25 cellular contexts compared by ENCODE assay signal in the genomic region with DNA sequence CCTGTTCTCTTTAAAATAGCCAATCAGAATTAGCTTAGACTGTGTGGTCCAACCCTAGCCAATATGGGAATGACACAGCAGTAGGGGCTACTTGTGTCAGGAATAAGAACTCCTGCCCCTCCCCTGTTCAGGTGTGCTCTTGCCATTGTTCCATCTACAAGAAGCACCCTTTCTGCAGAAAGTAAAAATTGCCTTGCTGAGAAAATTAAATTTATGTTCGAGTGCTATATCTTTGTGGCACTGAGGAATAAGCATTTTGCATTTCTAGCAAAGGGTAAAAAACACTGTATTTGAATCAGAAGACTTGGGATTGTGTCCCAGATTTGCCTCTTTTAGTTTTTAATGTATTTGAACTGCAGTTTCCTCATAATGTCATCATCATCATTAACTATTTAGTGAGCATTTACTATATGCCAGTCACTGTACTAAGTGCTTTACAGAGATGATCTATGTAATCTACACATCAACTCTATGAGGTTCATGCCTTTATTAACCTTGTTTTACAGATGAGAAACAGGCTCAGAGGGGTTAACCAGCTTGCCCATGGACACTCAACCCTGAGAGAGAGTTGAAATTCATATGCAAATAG. TPM values are rescaled to one million over a fixed set of nuclear protein-coding genes. Genes with fewer than 3 reads are reported as not detected.
DNase-seq lines count a peak whose midpoint lies in the region; ATAC-seq, FAIRE-seq and TF ChIP-seq lines count a peak whose summit lies in the region.
"Had no signal": no experiment of that assay in that cellular context is flagged by ENCODE, and none has a peak within 500 bp of the region (broad histone marks: within the 10 kb centered on the region; RNA-seq: fewer than 3 reads in every experiment).

No MANE protein-coding gene starts in this region.

- H3K18ac ChIP-seq in H1 (ENCODE audit: extremely low read depth, low read length): no peak overlapping the region

- no peak overlapping the region for H2BK120ac ChIP-seq in H1 (replicated peaks; ENCODE audit: low read depth, low read length)

- H2BK5ac ChIP-seq in H1 (ENCODE audit: low read depth, low read length): no peak overlapping the region

- no peak overlapping the region for H3K14ac ChIP-seq in H1 (ENCODE audit: insufficient read length)

- H3K27ac ChIP-seq in HCT116 (ENCODE audit: low read depth, low read length) (no peak overlapping the region), HEK293 (ENCODE audit: extremely low read depth, low read depth, low read length) (no peak overlapping the region), GM12878 (ENCODE audit: control insufficient read depth, insufficient read depth) (no peak overlapping the region), H1 (ENCODE audit: low read depth, low read length) (no peak overlapping the region)
- H3K27ac ChIP-seq: BLaER1 had no signal

- H3K23me2 ChIP-seq in H1 (ENCODE audit: low read depth, low read length): no peaks in the 10 kb centered on the region

- SMC1A ChIA-PET in GM12878 (lab: Charles Lee; ENCODE audit: uncharacterized antibody, unreplicated experiment): interaction anchor here (0.5 to 3.3 kb wide), 7 partner anchors 9 to 546 kb away, joined by 3 to 67 read pairs (median 3); no protein-coding TSS in a partner anchor

- no peaks in the 10 kb centered on the region for H3K79me1 ChIP-seq in H1 (ENCODE audit: low read depth, low read length)

- WGBS in GM12878 (ENCODE audit: insufficient coverage, insufficient replicate concordance, low lambda C conversion rate, missing lambda C conversion rate): 95% methylated on average over 1 of the region's 1 CpG
- WGBS in H1 (ENCODE audit: extremely low coverage in 1 of 2, insufficient coverage in 1 of 2, insufficient read length in 1 of 2, insufficient replicate concordance in 2 of 2, low coverage in 1 of 2, low lambda C conversion rate in 2 of 2, missing lambda C conversion rate in 1 of 2), 2 experiments: 86% methylated on average over 1 of the region's 1 CpG; no CpG with 5 or more reads in 1 of the 2 experiments

- TF ChIP-seq CTCF in HCT116 (IDR thresholded peaks at IDR 0.05 in 2 of 3, conservative IDR thresholded peaks at IDR 0.05 in 1 of 3; ENCODE audit: borderline replicate concordance in 1 of 3, insufficient read depth in 1 of 3, low read depth in 2 of 3, low read length in 2 of 3): no peak
- no peak for TF ChIP-seq CTCF in HEK293 (tag by site-specific recombination; IDR thresholded peaks at IDR 0.05)
- TF ChIP-seq CTCF in GM12878 (IDR thresholded peaks at IDR 0.05 in 2 of 3, conservative IDR thresholded peaks at IDR 0.05 in 1 of 3; ENCODE audit: control insufficient read depth in 2 of 3, extremely low read depth in 1 of 3, insufficient read depth in 1 of 3, low read depth in 3 of 3, low read length in 3 of 3): no peak
- TF ChIP-seq CTCF in H1 (IDR thresholded peaks at IDR 0.05; ENCODE audit: control extremely low read depth in 1 of 3, insufficient read depth in 1 of 3, low read depth in 1 of 3, low read length in 3 of 3): no peak
- no peak for TF ChIP-seq CTCF in foreskin fibroblast (IDR thresholded peaks at IDR 0.05; ENCODE audit: low read depth, low read length)

- H3K9ac ChIP-seq in HCT116 (ENCODE audit: low read length): no peak overlapping the region
- H3K9ac ChIP-seq in GM12878 (ENCODE audit: control insufficient read depth, insufficient read depth, low read length): no peak overlapping the region
- no peak overlapping the region for H3K9ac ChIP-seq in H1 (replicated peaks in 1 of 4; ENCODE audit: extremely low read depth in 1 of 4, low read depth in 3 of 4, low read length in 3 of 4)
- H3K9ac ChIP-seq: BLaER1 had no signal

- peaks cover 6 to 8% of the 10 kb centered on the region in 2 experiments for H3K4me1 ChIP-seq in HCT116 (ENCODE audit: control insufficient read depth in 1 of 2, insufficient read depth in 2 of 2, low read length in 2 of 2)
- H3K4me1 ChIP-seq in HEK293 (ENCODE audit: control insufficient read depth, insufficient read depth, low read length): no peaks in the 10 kb centered on the region
- H3K4me1 ChIP-seq in GM12878 (ENCODE audit: control insufficient read depth, insufficient read depth, low read length): no peaks in the 10 kb centered on the region
- H3K4me1 ChIP-seq in H1 (replicated peaks in 1 of 4; ENCODE audit: control insufficient read depth in 3 of 4, insufficient read depth in 4 of 4, low read length in 3 of 4): no peaks in the 10 kb centered on the region; a peak in 2 of 7 replicates

- TF ChIP-seq EP300 in GM12878 (IDR thresholded peaks at IDR 0.05; ENCODE audit: borderline replicate concordance in 1 of 2, control insufficient read depth in 1 of 2, low read depth in 2 of 2, low read length in 2 of 2): no peak
- TF ChIP-seq EP300 in H1 (IDR thresholded peaks at IDR 0.05; ENCODE audit: borderline replicate concordance in 1 of 2, low read depth in 2 of 2, low read length in 2 of 2): no peak

- H3K36me3 ChIP-seq in HCT116 (ENCODE audit: control insufficient read depth in 1 of 2, insufficient read depth in 2 of 2, low read length in 2 of 2): no peaks in the 10 kb centered on the region
- no peaks in the 10 kb centered on the region for H3K36me3 ChIP-seq in HEK293 (ENCODE audit: control insufficient read depth in 2 of 2, insufficient read depth in 1 of 2, low read length in 2 of 2)
- no peaks in the 10 kb centered on the region for H3K36me3 ChIP-seq in GM12878 (ENCODE audit: control insufficient read depth in 2 of 2, insufficient read depth in 2 of 2, low read length in 1 of 2)
- no peaks in the 10 kb centered on the region for H3K36me3 ChIP-seq in H1 (ENCODE audit: control insufficient read depth in 2 of 4, insufficient read depth in 4 of 4, low read length in 3 of 4)
- H3K36me3 ChIP-seq: BE2C, BLaER1 had no signal

- H3K4me2 ChIP-seq in HCT116 (ENCODE audit: low read length) (no peak overlapping the region), GM12878 (ENCODE audit: control insufficient read depth, insufficient read depth) (no peak overlapping the region), H1 (ENCODE audit: insufficient read depth in 1 of 2, low read depth in 2 of 2, low read length in 2 of 2) (peak overlapping the region in 1 of 2 experiments; percentile 5; a peak in 1 of 4 replicates)
- H3K4me2 ChIP-seq: BLaER1 had no signal

- no peak overlapping the region for H3K56ac ChIP-seq in H1 (replicated peaks; ENCODE audit: insufficient read length, low read depth, low read length)

- H3K4me3 ChIP-seq in HCT116 (replicated peaks in 1 of 2; ENCODE audit: low read depth in 1 of 2, low read length in 2 of 2) (no peak overlapping the region), HEK293 (ENCODE audit: low read depth, low read length) (no peak overlapping the region), GM12878 (no peak overlapping the region), H1 (ENCODE audit: extremely low read depth in 1 of 4, insufficient read depth in 2 of 4, low read depth in 3 of 4, low read length in 4 of 4) (no peak overlapping the region), foreskin fibroblast (ENCODE audit: low read depth in 1 of 2, low read length in 2 of 2) (no peak overlapping the region)
- H3K4me3 ChIP-seq: BLaER1 had no signal

- BruUV-seq in HCT116 (replicated peaks; lab: Mats Ljungman, UMichigan): no TSS peak
- no TSS peak for BruUV-seq in GM12878 (replicated peaks; lab: Mats Ljungman, UMichigan)

- TF ChIP-seq POLR2A in HCT116 (IDR thresholded peaks at IDR 0.05; ENCODE audit: borderline replicate concordance, extremely low read depth, insufficient read depth, insufficient read length) (no peak), GM12878 (IDR thresholded peaks at IDR 0.05; ENCODE audit: low read depth, low read length) (no peak), H1 (IDR thresholded peaks at IDR 0.05; ENCODE audit: control extremely low read depth in 1 of 2, low read depth in 2 of 2, low read length in 2 of 2) (no peak)

- H3K23ac ChIP-seq in H1 (ENCODE audit: insufficient read length): no peak overlapping the region

- RAD21 ChIA-PET in HCT116 (lab: Charles Lee; ENCODE audit: low non-redundant PET in 1 of 2, low total read pairs in 2 of 2, uncharacterized antibody in 2 of 2, unreplicated experiment in 2 of 2): no interaction called here
- RAD21 ChIA-PET in GM12878 (lab: Charles Lee; ENCODE audit: unreplicated experiment): interaction anchor here (0.7 kb wide), 1 partner anchor 362 kb away, joined by 3 read pairs; no protein-coding TSS in a partner anchor

- H3K9me2 ChIP-seq in HCT116 (ENCODE audit: insufficient read depth): no peaks in the 10 kb centered on the region

- no peaks in the 10 kb centered on the region for H4K20me1 ChIP-seq in HCT116 (ENCODE audit: insufficient read depth)
- H4K20me1 ChIP-seq in GM12878 (ENCODE audit: control insufficient read depth, insufficient read depth): no peaks in the 10 kb centered on the region
- H4K20me1 ChIP-seq in H1 (replicated peaks in 1 of 2; ENCODE audit: control insufficient read depth in 1 of 2, insufficient read depth in 2 of 2, low read length in 2 of 2): no peaks in the 10 kb centered on the region
- H4K20me1 ChIP-seq: BLaER1 had no signal

- H3K9me3 ChIP-seq in HCT116 (ENCODE audit: control insufficient read depth in 1 of 2, insufficient read depth in 1 of 2, low read depth in 1 of 2, low read length in 2 of 2): peaks cover 3 to 9% of the 10 kb centered on the region in 2 experiments; a peak in 1 of 4 replicates
- no peaks in the 10 kb centered on the region for H3K9me3 ChIP-seq in HEK293 (ENCODE audit: control insufficient read depth, insufficient read depth, low read depth, low read length)
- peaks cover 8% of the 10 kb centered on the region; the same call in 2 of the 3 replicates for H3K9me3 ChIP-seq in GM12878 (replicated peaks; ENCODE audit: control insufficient read depth, insufficient read depth, low read length)
- no peaks in the 10 kb centered on the region for H3K9me3 ChIP-seq in H1 (ENCODE audit: insufficient read depth in 2 of 2, low read depth in 1 of 2, low read length in 1 of 2)
- H3K9me3 ChIP-seq: BE2C had no signal

- FAIRE-seq in GM12878 (lab: Jason Lieb, UNC) (no peak), H1 (lab: Jason Lieb, UNC) (no peak)
- FAIRE-seq: A204.1, GM12891 had no signal

- H2BK20ac ChIP-seq in H1 (ENCODE audit: low read length): 0 out of 2 replicates have a peak overlapping the region, but pooled peaks have one; percentile 87

- in situ Hi-C loops in GM12878 (cut with MboI): loop anchor here (5.0 kb wide), 1 partner anchor 368 kb away; no protein-coding TSS in a partner anchor

- no peaks in the 10 kb centered on the region for H3K27me3 ChIP-seq in HCT116 (ENCODE audit: insufficient read depth, low read length)
- H3K27me3 ChIP-seq in GM12878 (replicated peaks in 1 of 2; ENCODE audit: control insufficient read depth in 2 of 2, insufficient read depth in 2 of 2, low read length in 1 of 2): no peaks in the 10 kb centered on the region
- no peaks in the 10 kb centered on the region for H3K27me3 ChIP-seq in H1 (replicated peaks in 1 of 4; ENCODE audit: control insufficient read depth in 3 of 4, extremely low read depth in 1 of 4, insufficient read depth in 3 of 4, low read length in 3 of 4)
- H3K27me3 ChIP-seq: BE2C, BLaER1 had no signal

- intact Hi-C loops in HCT116 (cut with micrococcal nuclease) (no loop called here), GM12878 (cut with micrococcal nuclease; ENCODE audit: unreplicated experiment) (no loop called here)

- TF ChIP-seq RAD21 in HCT116 (IDR thresholded peaks at IDR 0.05; ENCODE audit: low read depth) (no peak), GM12878 (IDR thresholded peaks at IDR 0.05; ENCODE audit: insufficient read depth, low read depth, low read length) (no peak), H1 (IDR thresholded peaks at IDR 0.05 in 1 of 2, conservative IDR thresholded peaks at IDR 0.05 in 1 of 2; ENCODE audit: low read depth in 2 of 2, low read length in 2 of 2) (no peak)

- DNase-seq in HCT116 (ENCODE audit: low read depth, low spot score) (no peak), GM12878 (ENCODE audit: low read depth, low spot score) (no peak), H1 (ENCODE audit: low read depth in 1 of 2, low spot score in 2 of 2) (no peak), foreskin fibroblast (no peak), NCI-H1105 (lab: John Stamatoyannopoulos, UW) (no peak)
- DNase-seq: 8988T; ACHN; BE2C; C1 segment of cervical spinal cord; CD4-positive, alpha-beta memory T cell; CD4-positive, CD25-positive, alpha-beta regulatory T cell; CD8-positive, alpha-beta memory T cell; COR-L47; DMS 273 treated with DMSO at 0.1 percent for 48 hours; DMS153; DMS53; DMS79; DND-41; EL; GDM1 had no signal

- H2AFZ ChIP-seq in HCT116 (ENCODE audit: low read depth, low read length, poor library complexity, severe bottlenecking) (no peak overlapping the region), GM12878 (ENCODE audit: control insufficient read depth, low read depth, low read length) (no peak overlapping the region), H1 (ENCODE audit: low read length) (peak overlapping the region; percentile 87; the same call in 1 of the 2 replicates)

- H4K8ac ChIP-seq in H1 (ENCODE audit: extremely low read depth, insufficient read depth, low read length): no peak overlapping the region

- H2AK5ac ChIP-seq in H1 (ENCODE audit: low read depth, low read length): no peak overlapping the region

- ATAC-seq in HCT116 (no peak), GM12878 (no peak), GM19035 (IDR thresholded peaks at IDR 0.05; ENCODE audit: unreplicated experiment) (no peak)

- H4K91ac ChIP-seq in H1 (replicated peaks; ENCODE audit: insufficient read length, low read length): no peak overlapping the region

- POLR2A ChIA-PET in HCT116 (lab: Charles Lee) (no interaction called here), HEK293 (lab: Yijun Ruan, JAX) (interaction anchor here (0.7 kb wide), 1 partner anchor 632 kb away, joined by 4 read pairs; no protein-coding TSS in a partner anchor), GM12878 (lab: Charles Lee) (no interaction called here), H1 (lab: Charles Lee; ENCODE audit: partially characterized antibody) (no interaction called here)

- H3K4ac ChIP-seq in H1 (replicated peaks; ENCODE audit: insufficient read length, low read depth, low read length): no peak overlapping the region

- no peak overlapping the region for H2BK15ac ChIP-seq in H1 (ENCODE audit: low read length)

- CTCF ChIA-PET in HCT116 (lab: Charles Lee): no interaction called here
- CTCF ChIA-PET in HEK293 (lab: Yijun Ruan, JAX): interaction anchor here (0.6 to 0.7 kb wide), 2 partner anchors 31 to 197 kb away, joined by 6 to 7 read pairs; no protein-coding TSS in a partner anchor
- CTCF ChIA-PET in GM12878 (lab: Yijun Ruan, JAX): interaction anchor here (0.6 to 3.2 kb wide), 5 partner anchors 44 to 368 kb away, joined by 3 to 48 read pairs (median 3); no protein-coding TSS in a partner anchor
- CTCF ChIA-PET in H1 (lab: Charles Lee; ENCODE audit: partially characterized antibody): interaction anchor here (0.6 to 3.4 kb wide), 4 partner anchors 44 to 369 kb away, joined by 3 to 21 read pairs (median 8); no protein-coding TSS in a partner anchor

- H3K79me2 ChIP-seq in HCT116 (ENCODE audit: insufficient read depth, low read length) (no peaks in the 10 kb centered on the region), GM12878 (ENCODE audit: control insufficient read depth, insufficient read depth, low read length) (no peaks in the 10 kb centered on the region), H1 (ENCODE audit: control insufficient read depth in 1 of 2, insufficient read depth in 2 of 2, low read length in 2 of 2) (no peaks in the 10 kb centered on the region)

- no peak overlapping the region for H4K5ac ChIP-seq in H1 (ENCODE audit: insufficient read length, low read depth, low read length)

- H2BK12ac ChIP-seq in H1 (ENCODE audit: low read depth, low read length): no peak overlapping the region

RNA-seq across cellular contexts. Expression of a gene that starts 28.9 kb away (rescaled TPM):
- total RNA-seq in HCT116 (2021; ENCODE audit: unreplicated experiment): 14.8 TPM
- 1.9 and 3.5 TPM in 2 replicates for polyA plus RNA-seq in HCT116 (2012)
- 24.0 and 24.8 TPM in 2 replicates for total RNA-seq in GM12878 (2013; cell fraction: nucleolus; rRNA removed)
- total RNA-seq in GM12878 (2014; rRNA removed): 15.9 and 17.6 TPM in 2 replicates
- 20.3 and 21.4 TPM in 2 replicates for total RNA-seq in GM12878 (2014; rRNA removed; fragmentation: Illumina TruSeq; extraction: Trizol)
- total RNA-seq in GM12878 (2021): 10.7 and 12.9 TPM in 2 replicates
- 2.3 TPM for polyA plus RNA-seq in GM12878 (2011; ENCODE audit: low read depth)
- polyA plus RNA-seq in GM12878 (2011; rRNA removed): 15.5 and 24.0 TPM in 2 replicates
- 7.9 and 8.6 TPM in 2 replicates for polyA plus RNA-seq in GM12878 (2011; cell fraction: cytosol; rRNA removed)
- 20.2 and 27.9 TPM in 2 replicates for polyA plus RNA-seq in GM12878 (2011; cell fraction: nucleus; rRNA removed)
- 3.6 and 4.0 TPM in 2 replicates for polyA plus RNA-seq in GM12878 (2012)
- 20.2 and 26.7 TPM in 2 replicates for polyA plus RNA-seq in GM12878 (2014; fragmentation: Illumina TruSeq; extraction: Trizol)
- polyA plus RNA-seq in GM12878 (2014; fragmentation: Nextera tagmentation; extraction: Ambion mirVana): 1 to 10 TPM; 4.8 to 6.3 TPM
- 14.6 and 14.8 TPM in 2 replicates for polyA plus RNA-seq in GM12878 (2014; rRNA removed)
- 10 to 100 TPM; 12.1 to 13.1 TPM for polyA plus RNA-seq in GM12878 (2016; fragmentation: Nextera tagmentation; extraction: Ambion mirVana)
- 8.1 and 9.4 TPM in 2 replicates for polyA minus RNA-seq in GM12878 (2011; rRNA and poly(A)+ RNA removed)
- polyA minus RNA-seq in GM12878 (2011; cell fraction: cytosol; rRNA and poly(A)+ RNA removed): 2.7 and 4.2 TPM in 2 replicates
- polyA minus RNA-seq in GM12878 (2011; cell fraction: nucleus; rRNA and poly(A)+ RNA removed): 6.0 and 10.2 TPM in 2 replicates
- total RNA-seq in H1 (2021; fragmentation: NEBNext Ultra II Directional; extraction: Animal tissue kit (Norgen Biotek cat#: 25700)): 32.1 and 34.0 TPM in 2 replicates
- polyA plus RNA-seq in H1 (2011; rRNA removed): 14.3 and 14.6 TPM in 2 replicates
- 16.8 TPM for polyA plus RNA-seq in H1 (2011; cell fraction: cytosol; rRNA removed)
- polyA plus RNA-seq in H1 (2011; cell fraction: nucleus; rRNA removed): 35.1 TPM
- polyA plus RNA-seq in H1 (2012, experiment 1 of 2): 15.5 to 36.2 TPM (median 22.1 TPM) in 4 replicates
- 5.0 TPM for polyA plus RNA-seq in H1 (2012, experiment 2 of 2)
- polyA plus RNA-seq in H1 (2013, experiment 1 of 2): 40.7 TPM
- 35.7 TPM for polyA plus RNA-seq in H1 (2013, experiment 2 of 2)
- 20.7 and 27.3 TPM in 2 replicates for polyA minus RNA-seq in H1 (2011; rRNA and poly(A)+ RNA removed)
- 14.5 TPM for polyA minus RNA-seq in H1 (2011; cell fraction: cytosol; rRNA and poly(A)+ RNA removed)
- 44.1 TPM for polyA minus RNA-seq in H1 (2011; cell fraction: nucleus; rRNA and poly(A)+ RNA removed)

RNA-seq across cellular contexts. Expression of a gene that starts 54.7 kb away (rescaled TPM):
- 20.4 TPM for total RNA-seq in HCT116 (2021; ENCODE audit: unreplicated experiment)
- polyA plus RNA-seq in HCT116 (2012): 13.0 and 13.4 TPM in 2 replicates
- 35.4 and 51.0 TPM in 2 replicates for total RNA-seq in GM12878 (2013; cell fraction: nucleolus; rRNA removed)
- 3.9 and 4.0 TPM in 2 replicates for total RNA-seq in GM12878 (2014; rRNA removed)
- total RNA-seq in GM12878 (2014; rRNA removed; fragmentation: Illumina TruSeq; extraction: Trizol): 7.3 and 8.4 TPM in 2 replicates
- total RNA-seq in GM12878 (2021): 9.1 and 9.8 TPM in 2 replicates
- polyA plus RNA-seq in GM12878 (2011; ENCODE audit: low read depth): 3.3 TPM
- 12.2 and 13.1 TPM in 2 replicates for polyA plus RNA-seq in GM12878 (2011; rRNA removed)
- polyA plus RNA-seq in GM12878 (2011; cell fraction: cytosol; rRNA removed): 9.0 and 9.4 TPM in 2 replicates
- polyA plus RNA-seq in GM12878 (2011; cell fraction: nucleus; rRNA removed): 12.3 and 13.4 TPM in 2 replicates
- 5.4 and 5.5 TPM in 2 replicates for polyA plus RNA-seq in GM12878 (2012)
- polyA plus RNA-seq in GM12878 (2014; fragmentation: Illumina TruSeq; extraction: Trizol): 10.1 and 10.3 TPM in 2 replicates
- 1 to 10 TPM; 3.0 to 3.6 TPM for polyA plus RNA-seq in GM12878 (2014; fragmentation: Nextera tagmentation; extraction: Ambion mirVana)
- 11.0 and 11.5 TPM in 2 replicates for polyA plus RNA-seq in GM12878 (2014; rRNA removed)
- polyA plus RNA-seq in GM12878 (2016; fragmentation: Nextera tagmentation; extraction: Ambion mirVana): 10 to 100 TPM; 10.4 to 14.1 TPM
- 7.9 and 11.3 TPM in 2 replicates for polyA minus RNA-seq in GM12878 (2011; rRNA and poly(A)+ RNA removed)
- 2.7 and 3.3 TPM in 2 replicates for polyA minus RNA-seq in GM12878 (2011; cell fraction: cytosol; rRNA and poly(A)+ RNA removed)
- 9.7 and 18.2 TPM in 2 replicates for polyA minus RNA-seq in GM12878 (2011; cell fraction: nucleus; rRNA and poly(A)+ RNA removed)
- 38.9 and 42.4 TPM in 2 replicates for total RNA-seq in H1 (2021; fragmentation: NEBNext Ultra II Directional; extraction: Animal tissue kit (Norgen Biotek cat#: 25700))
- polyA plus RNA-seq in H1 (2011; rRNA removed): 34.9 and 41.8 TPM in 2 replicates
- 40.5 TPM for polyA plus RNA-seq in H1 (2011; cell fraction: cytosol; rRNA removed)
- polyA plus RNA-seq in H1 (2011; cell fraction: nucleus; rRNA removed): 26.7 TPM
- 27.4 to 32.4 TPM (median 30.6 TPM) in 4 replicates for polyA plus RNA-seq in H1 (2012, experiment 1 of 2)
- polyA plus RNA-seq in H1 (2012, experiment 2 of 2): 24.9 TPM
- polyA plus RNA-seq in H1 (2013, experiment 1 of 2): 19.7 TPM
- 18.9 TPM for polyA plus RNA-seq in H1 (2013, experiment 2 of 2)
- polyA minus RNA-seq in H1 (2011; rRNA and poly(A)+ RNA removed): 20.7 and 31.5 TPM in 2 replicates
- polyA minus RNA-seq in H1 (2011; cell fraction: cytosol; rRNA and poly(A)+ RNA removed): 17.8 TPM
- 50.1 TPM for polyA minus RNA-seq in H1 (2011; cell fraction: nucleus; rRNA and poly(A)+ RNA removed)
